In genomic region chr19:3580156-3580955, GRCh38 we compare ENCODE assay signal across 12 cellular contexts. TPM values are rescaled to one million over a fixed set of nuclear protein-coding genes. Genes with fewer than 3 reads are reported as not detected.
A peak's percentile ranks its signal among the peaks of the same experiment; 100 is the strongest.
DNase-seq lines count a peak whose midpoint lies in the region; ATAC-seq, FAIRE-seq and TF ChIP-seq lines count a peak whose summit lies in the region.
"Had no signal": no experiment of that assay in that cellular context is flagged by ENCODE, and none has a peak within 500 bp of the region (broad histone marks: within the 10 kb centered on the region; RNA-seq: fewer than 3 reads in every experiment).

No MANE protein-coding gene starts in this region.

- peaks cover 2% of the 10 kb centered on the region for H3K4me1 Mint-ChIP-seq in glutamatergic neuron (ENCODE audit: low read depth, unreplicated experiment)

- H4K20me1 ChIP-seq in K562 (replicated peaks; ENCODE audit: control insufficient read depth, insufficient read depth, low read length) = no peaks in the 10 kb centered on the region; the same call in 1 of the 2 replicates

- H3K4me1 ChIP-seq in K562 (replicated peaks in 1 of 2; ENCODE audit: control insufficient read depth in 2 of 2, insufficient read depth in 2 of 2, low read length in 2 of 2) (peaks cover 30 to 56% of the 10 kb centered on the region in 2 experiments), thyroid gland (peaks cover 6 to 13% of the 10 kb centered on the region in 2 donors)
- H3K4me1 ChIP-seq: prostate gland had no signal

- peaks cover under 1% of the 10 kb centered on the region for H3K36me3 Mint-ChIP-seq in glutamatergic neuron (ENCODE audit: unreplicated experiment)

- intact Hi-C loops in K562 (cut with micrococcal nuclease) = no loop called here
- intact Hi-C loops in thyroid gland (cut with DNase I) = no loop called here

- TF ChIP-seq CTCF in HFF-Myc (IDR thresholded peaks at IDR 0.05; ENCODE audit: low read depth, low read length, missing control alignments) = no peak
- 0 out of 6 replicates have a peak, but pooled peaks of 1 of the 3 experiments have one; percentile 2 for TF ChIP-seq CTCF in K562 (IDR thresholded peaks at IDR 0.05 in 2 of 3, conservative IDR thresholded peaks at IDR 0.05 in 1 of 3; ENCODE audit: insufficient read depth in 2 of 3, low read depth in 1 of 3, low read length in 3 of 3)
- no peak for TF ChIP-seq CTCF in thyroid gland (IDR thresholded peaks at IDR 0.05)
- TF ChIP-seq CTCF in glutamatergic neuron (IDR thresholded peaks at IDR 0.05; ENCODE audit: partially characterized antibody, unreplicated experiment) = no peak

- no peak for TF ChIP-seq POLR2A in K562 (conservative IDR thresholded peaks at IDR 0.05)
- no peak for TF ChIP-seq POLR2A in thyroid gland (IDR thresholded peaks at IDR 0.05)

- CTCF ChIA-PET in K562 (lab: Yijun Ruan, JAX; ENCODE audit: low intra/inter-chr PET ratio) = no interaction called here

- H3K9me3 Mint-ChIP-seq in glutamatergic neuron (ENCODE audit: unreplicated experiment) = peaks cover under 1% of the 10 kb centered on the region
- H3K9me3 Mint-ChIP-seq: activated naive CD4-positive, alpha-beta T cell treated with anti-CD3 and anti-CD28 coated beads, Interleukin-2, amount 10 ng/mL, durations not matched to agents 7 days and 5 days had no signal

- H3K27ac Mint-ChIP-seq in glutamatergic neuron (ENCODE audit: unreplicated experiment) = no peak overlapping the region
- H3K27ac Mint-ChIP-seq: activated naive CD4-positive, alpha-beta T cell treated with anti-CD3 and anti-CD28 coated beads, Interleukin-2, amount 10 ng/mL, durations not matched to agents 7 days and 5 days had no signal

- no peaks in the 10 kb centered on the region for H3K27me3 ChIP-seq in K562 (ENCODE audit: control insufficient read depth in 2 of 2, insufficient read depth in 2 of 2, low read length in 2 of 2)
- no peaks in the 10 kb centered on the region for H3K27me3 ChIP-seq in thyroid gland

- POLR2A ChIA-PET in K562 (lab: Yijun Ruan, JAX) = interaction anchor here (0.6 to 2.6 kb wide), 5 partner anchors 11 to 27 kb away, joined by 3 to 14 read pairs (median 4); no protein-coding TSS in a partner anchor

- H3K36me3 ChIP-seq in K562 (ENCODE audit: control insufficient read depth, insufficient read depth, low read length) (peaks cover 26% of the 10 kb centered on the region; the same call in 2 of the 3 replicates), thyroid gland (no peaks in the 10 kb centered on the region)
- H3K36me3 ChIP-seq: prostate gland had no signal

- H3K79me2 ChIP-seq in K562 (ENCODE audit: control insufficient read depth, insufficient read depth, low read length) = peaks cover 1% of the 10 kb centered on the region; the same call in 2 of the 3 replicates

- no TSS peak for BruUV-seq in K562 (replicated peaks; lab: Mats Ljungman, UMichigan)

- H3K4me3 ChIP-seq in HFF-Myc (replicated peaks; ENCODE audit: low read depth, low read length) (no peak overlapping the region), K562 (no peak overlapping the region), thyroid gland (replicated peaks in 1 of 3) (no peak overlapping the region)
- H3K4me3 ChIP-seq: prostate gland had no signal

- FAIRE-seq in K562 (lab: Jason Lieb, UNC) = peak; percentile 99

- WGBS in K562 (ENCODE audit: insufficient coverage, low coverage, missing lambda C conversion rate) = 12% methylated on average over 11 of the region's 11 CpGs
- WGBS in thyroid gland, 2 donors = 63 to 74% methylated on average over 11 of the region's 11 CpGs

- DNase-seq in HFF-Myc (ENCODE audit: extremely low read depth, low read depth) (peak; percentile 72), K562 (ENCODE audit: extremely low read depth in 1 of 4, low spot score in 3 of 4) (peak in 2 of 4 experiments; percentile 60 to 80), kidney tubule cell (ENCODE audit: low spot score) (peak; percentile 73), thyroid gland (no peak), glutamatergic neuron (no peak)
- no peak for DNase-seq in activated CD4-positive, alpha-beta T cell treated with anti-CD3 and anti-CD28 coated beads, Interleukin-2, amount 50 U/mL, for 1 hour
- DNase-seq: activated naive CD4-positive, alpha-beta T cell treated with anti-CD3 and anti-CD28 coated beads, Interleukin-2, amount 10 ng/mL, durations not matched to agents 7 days and 5 days; NCI-H2171; stimulated activated naive CD8-positive, alpha-beta T cell treated with anti-CD3 and anti-CD28 coated beads, Interleukin-15, Interleukin-2, amounts not matched to agents 100 U/mL and 50 U/mL, for 24 hours had no signal

- ATAC-seq in K562 (peak; percentile 67), HG03342 (IDR thresholded peaks at IDR 0.05; ENCODE audit: unreplicated experiment) (no peak)
- ATAC-seq: stimulated activated naive CD8-positive, alpha-beta T cell treated with anti-CD3 and anti-CD28 coated beads, Interleukin-15, Interleukin-2, amounts not matched to agents 100 U/mL and 50 U/mL, for 24 hours had no signal

- H3K9me1 ChIP-seq in K562 (ENCODE audit: control insufficient read depth, insufficient read depth, low read length) = peaks cover 5% of the 10 kb centered on the region

- H2AFZ ChIP-seq in K562 (ENCODE audit: low read depth, low read length) = no peak overlapping the region

- TF ChIP-seq EP300 in K562 (IDR thresholded peaks at IDR 0.05; ENCODE audit: low read length) = no peak

- H3K27ac ChIP-seq in K562 (ENCODE audit: extremely low read depth, low read depth, low read length) = peak overlapping the region; percentile 52
- peak overlapping the region; percentile 36 for H3K27ac ChIP-seq in temporal lobe (ENCODE audit: low read depth, low read length)
- H3K27ac ChIP-seq in thyroid gland = peak overlapping the region in 1 of 3 donors; percentile 19
- H3K27ac ChIP-seq: prostate gland had no signal

- no peak overlapping the region; the same call in 1 of the 2 replicates for H3K4me2 ChIP-seq in K562 (ENCODE audit: insufficient read depth, low read length)

- H3K9ac ChIP-seq in K562 (ENCODE audit: insufficient read depth in 1 of 2, low read depth in 2 of 2, low read length in 2 of 2) = no peak overlapping the region; a peak in 1 of 4 replicates

- in situ Hi-C loops in K562 (cut with MboI) = no loop called here

- H3K27me3 Mint-ChIP-seq in glutamatergic neuron (ENCODE audit: unreplicated experiment) = peaks cover 6% of the 10 kb centered on the region

- H3K4me3 Mint-ChIP-seq in glutamatergic neuron (ENCODE audit: unreplicated experiment) = no peak overlapping the region
- H3K4me3 Mint-ChIP-seq: activated naive CD4-positive, alpha-beta T cell treated with anti-CD3 and anti-CD28 coated beads, Interleukin-2, amount 10 ng/mL, durations not matched to agents 7 days and 5 days had no signal

- peak in 1 of 2 experiments; percentile 14; a peak in 1 of 4 replicates for TF ChIP-seq RAD21 in K562 (CRISPR knock-in tag; conservative IDR thresholded peaks at IDR 0.05 in 1 of 2, IDR thresholded peaks at IDR 0.05 in 1 of 2)

- H3K9me3 ChIP-seq in K562 (replicated peaks; ENCODE audit: control insufficient read depth, insufficient read depth, low read depth, low read length) = no peaks in the 10 kb centered on the region
- no peaks in the 10 kb centered on the region for H3K9me3 ChIP-seq in thyroid gland
- H3K9me3 ChIP-seq: prostate gland had no signal

RNA-seq across cellular contexts. Expression of gene GIPC3, which starts 4.9 kb away (rescaled TPM):
- 2.6 and 7.5 TPM in 2 replicates for total RNA-seq in K562 (2011; cell fraction: chromatin; rRNA removed; ENCODE audit: low replicate concordance)
- total RNA-seq in K562 (2011; cell fraction: nucleolus; rRNA removed) = 3.8 and 5.5 TPM in 2 replicates
- total RNA-seq in K562 (2011; cell fraction: nucleoplasm; rRNA removed) = 3.2 and 4.0 TPM in 2 replicates
- 0.54 and 1.2 TPM in 2 replicates for total RNA-seq in K562 (2014; rRNA removed)
- total RNA-seq in K562 (2014; rRNA removed; fragmentation: Illumina TruSeq; extraction: Trizol) = 0.83 and 0.91 TPM in 2 replicates
- 0.98 and 1.0 TPM in 2 replicates for total RNA-seq in K562 (2015; rRNA removed; fragmentation: Illumina TruSeq; extraction: Trizol)
- total RNA-seq in K562 (2021) = 3.3 and 3.9 TPM in 2 replicates
- 2.5 and 3.1 TPM in 2 replicates for polyA plus RNA-seq in K562 (2011; rRNA removed)
- polyA plus RNA-seq in K562 (2011; cell fraction: cytosol; rRNA removed) = 3.0 and 4.9 TPM in 2 replicates
- 5.3 and 8.9 TPM in 2 replicates for polyA plus RNA-seq in K562 (2011; cell fraction: nucleus; rRNA removed)
- 3.6 and 14.1 TPM in 2 replicates for polyA plus RNA-seq in K562 (2012)
- 3.0 and 3.6 TPM in 2 replicates for polyA plus RNA-seq in K562 (2014; fragmentation: Illumina TruSeq; extraction: Trizol)
- under 1 TPM in 1 of 2 experiments, not detected in 1; 0.03 TPM for polyA plus RNA-seq in K562 (2014; fragmentation: Nextera tagmentation; extraction: Ambion mirVana)
- 1.9 and 2.3 TPM in 2 replicates for polyA plus RNA-seq in K562 (2014; rRNA removed)
- 2.0 and 3.2 TPM in 2 replicates for polyA minus RNA-seq in K562 (2011; rRNA and poly(A)+ RNA removed)
- polyA minus RNA-seq in K562 (2011; cell fraction: cytosol; rRNA and poly(A)+ RNA removed) = 5.9 and 6.7 TPM in 2 replicates
- 1.6 and 2.1 TPM in 2 replicates for polyA minus RNA-seq in K562 (2011; cell fraction: nucleus; rRNA and poly(A)+ RNA removed)
- total RNA-seq in temporal lobe = 0.25 TPM
- total RNA-seq in thyroid gland = 1 to 10 TPM in 2 of 4 donors, under 1 TPM in 2; 0.78 to 2.2 (median 0.97) TPM
- 0.20 TPM for total RNA-seq in glutamatergic neuron (ENCODE audit: unreplicated experiment)

RNA-seq across cellular contexts. Expression of gene HMG20B, which starts 7.6 kb away (rescaled TPM):
- 47.2 and 115 TPM in 2 replicates for total RNA-seq in K562 (2011; cell fraction: chromatin; rRNA removed; ENCODE audit: low replicate concordance)
- 85.8 and 97.1 TPM in 2 replicates for total RNA-seq in K562 (2011; cell fraction: nucleolus; rRNA removed)
- total RNA-seq in K562 (2011; cell fraction: nucleoplasm; rRNA removed) = 68.6 and 70.5 TPM in 2 replicates
- total RNA-seq in K562 (2014; rRNA removed) (137 and 148 TPM in 2 replicates), K562 (2014; rRNA removed; fragmentation: Illumina TruSeq; extraction: Trizol) (18.2 and 18.5 TPM in 2 replicates), K562 (2015; rRNA removed; fragmentation: Illumina TruSeq; extraction: Trizol) (37.6 and 38.6 TPM in 2 replicates), K562 (2021) (122 and 125 TPM in 2 replicates), temporal lobe (9.6 TPM), thyroid gland (100 to 1,000 TPM in 2 of 4 donors, 10 to 100 TPM in 2; 93.3 to 160 (median 105) TPM), glutamatergic neuron (ENCODE audit: unreplicated experiment) (55.3 TPM)
- polyA plus RNA-seq in K562 (2011; rRNA removed) (47.6 and 54.4 TPM in 2 replicates), K562 (2014; fragmentation: Illumina TruSeq; extraction: Trizol) (25.6 and 53.2 TPM in 2 replicates), K562 (2014; fragmentation: Nextera tagmentation; extraction: Ambion mirVana) (under 1 TPM; 0.35 to 0.78 TPM), K562 (2014; rRNA removed) (159 and 172 TPM in 2 replicates)
- 49.5 and 107 TPM in 2 replicates for polyA plus RNA-seq in K562 (2011; cell fraction: cytosol; rRNA removed)
- 169 and 253 TPM in 2 replicates for polyA plus RNA-seq in K562 (2011; cell fraction: nucleus; rRNA removed)
- polyA plus RNA-seq in K562 (2012) = 75.9 and 122 TPM in 2 replicates
- 8.0 and 11.1 TPM in 2 replicates for polyA minus RNA-seq in K562 (2011; rRNA and poly(A)+ RNA removed)
- polyA minus RNA-seq in K562 (2011; cell fraction: cytosol; rRNA and poly(A)+ RNA removed) = 24.4 and 30.8 TPM in 2 replicates
- 24.4 and 30.4 TPM in 2 replicates for polyA minus RNA-seq in K562 (2011; cell fraction: nucleus; rRNA and poly(A)+ RNA removed)

RNA-seq across cellular contexts. Expression of gene MFSD12, which starts 23.0 kb away (rescaled TPM):
- 80.9 and 267 TPM in 2 replicates for total RNA-seq in K562 (2011; cell fraction: chromatin; rRNA removed; ENCODE audit: low replicate concordance)
- total RNA-seq in K562 (2011; cell fraction: nucleolus; rRNA removed) = 253 and 311 TPM in 2 replicates
- 151 and 160 TPM in 2 replicates for total RNA-seq in K562 (2011; cell fraction: nucleoplasm; rRNA removed)
- total RNA-seq in K562 (2014; rRNA removed) (99.9 and 103 TPM in 2 replicates), K562 (2014; rRNA removed; fragmentation: Illumina TruSeq; extraction: Trizol) (18.8 and 21.5 TPM in 2 replicates), K562 (2015; rRNA removed; fragmentation: Illumina TruSeq; extraction: Trizol) (34.8 and 40.7 TPM in 2 replicates), K562 (2021) (110 and 112 TPM in 2 replicates), temporal lobe (24.6 TPM), thyroid gland (10 to 100 TPM; 36.4 to 90.9 (median 66.7) TPM), glutamatergic neuron (ENCODE audit: unreplicated experiment) (134 TPM)
- polyA plus RNA-seq in K562 (2011; rRNA removed) (31.8 and 53.9 TPM in 2 replicates), K562 (2014; fragmentation: Illumina TruSeq; extraction: Trizol) (28.2 and 63.0 TPM in 2 replicates), K562 (2014; fragmentation: Nextera tagmentation; extraction: Ambion mirVana) (1 to 10 TPM in 1 of 2 experiments, under 1 TPM in 1; 0.69 to 1.7 TPM), K562 (2014; rRNA removed) (79.9 and 80.7 TPM in 2 replicates)
- 48.2 and 140 TPM in 2 replicates for polyA plus RNA-seq in K562 (2011; cell fraction: cytosol; rRNA removed)
- polyA plus RNA-seq in K562 (2011; cell fraction: nucleus; rRNA removed) = 127 and 224 TPM in 2 replicates
- polyA plus RNA-seq in K562 (2012) = 63.5 and 81.8 TPM in 2 replicates
- polyA minus RNA-seq in K562 (2011; rRNA and poly(A)+ RNA removed) = 19.6 and 27.4 TPM in 2 replicates
- polyA minus RNA-seq in K562 (2011; cell fraction: cytosol; rRNA and poly(A)+ RNA removed) = 64.0 and 66.5 TPM in 2 replicates
- 38.5 and 38.8 TPM in 2 replicates for polyA minus RNA-seq in K562 (2011; cell fraction: nucleus; rRNA and poly(A)+ RNA removed)

RNA-seq across cellular contexts. Expression of gene TBXA2R, which starts 26.3 kb away (rescaled TPM):
- total RNA-seq in K562 (2011; cell fraction: chromatin; rRNA removed; ENCODE audit: low replicate concordance) = 10.2 and 37.7 TPM in 2 replicates
- total RNA-seq in K562 (2011; cell fraction: nucleolus; rRNA removed) = 58.8 and 84.5 TPM in 2 replicates
- 27.7 and 36.4 TPM in 2 replicates for total RNA-seq in K562 (2011; cell fraction: nucleoplasm; rRNA removed)
- total RNA-seq in K562 (2014; rRNA removed) (2.5 and 5.2 TPM in 2 replicates), K562 (2014; rRNA removed; fragmentation: Illumina TruSeq; extraction: Trizol) (2.3 and 2.8 TPM in 2 replicates), K562 (2015; rRNA removed; fragmentation: Illumina TruSeq; extraction: Trizol) (2.5 and 3.1 TPM in 2 replicates), K562 (2021) (21.0 and 24.0 TPM in 2 replicates), temporal lobe (0.25 TPM), thyroid gland (1 to 10 TPM in 3 of 4 donors, under 1 TPM in 1; 0.40 to 2.1 (median 1.3) TPM), glutamatergic neuron (ENCODE audit: unreplicated experiment) (not detected)
- polyA plus RNA-seq in K562 (2011; rRNA removed) (2.9 and 4.4 TPM in 2 replicates), K562 (2014; fragmentation: Illumina TruSeq; extraction: Trizol) (4.3 and 6.7 TPM in 2 replicates), K562 (2014; fragmentation: Nextera tagmentation; extraction: Ambion mirVana) (1 to 10 TPM; 1.5 to 2.6 TPM), K562 (2014; rRNA removed) (5.7 and 6.1 TPM in 2 replicates)
- 4.0 and 21.7 TPM in 2 replicates for polyA plus RNA-seq in K562 (2011; cell fraction: cytosol; rRNA removed)
- 3.7 and 12.5 TPM in 2 replicates for polyA plus RNA-seq in K562 (2011; cell fraction: nucleus; rRNA removed)
- 11.5 and 11.6 TPM in 2 replicates for polyA plus RNA-seq in K562 (2012)
- 0.90 and 1.6 TPM in 2 replicates for polyA minus RNA-seq in K562 (2011; rRNA and poly(A)+ RNA removed)
- 17.4 and 19.6 TPM in 2 replicates for polyA minus RNA-seq in K562 (2011; cell fraction: cytosol; rRNA and poly(A)+ RNA removed)
- 3.1 and 6.1 TPM in 2 replicates for polyA minus RNA-seq in K562 (2011; cell fraction: nucleus; rRNA and poly(A)+ RNA removed)

RNA-seq across cellular contexts. Expression of gene TEKTIP1, which starts 41.4 kb away (rescaled TPM):
- not detected in 2 replicates for total RNA-seq in K562 (2011; cell fraction: chromatin; rRNA removed; ENCODE audit: low replicate concordance)
- not detected in 2 replicates for total RNA-seq in K562 (2011; cell fraction: nucleolus; rRNA removed)
- not detected in 2 replicates for total RNA-seq in K562 (2011; cell fraction: nucleoplasm; rRNA removed)
- total RNA-seq in K562 (2014; rRNA removed) (not detected in 2 replicates), K562 (2014; rRNA removed; fragmentation: Illumina TruSeq; extraction: Trizol) (not detected in 2 replicates), K562 (2015; rRNA removed; fragmentation: Illumina TruSeq; extraction: Trizol) (0.26 TPM in 1 of 2 replicates, not detected in the other), K562 (2021) (0.29 and 0.66 TPM in 2 replicates), temporal lobe (not detected), thyroid gland (1 to 10 TPM in 3 of 4 donors, not detected in 1; 1.2 to 3.3 (median 1.9) TPM), glutamatergic neuron (ENCODE audit: unreplicated experiment) (2.5 TPM)
- polyA plus RNA-seq in K562 (2011; rRNA removed) (not detected in 2 replicates), K562 (2014; fragmentation: Illumina TruSeq; extraction: Trizol) (not detected in 2 replicates), K562 (2014; fragmentation: Nextera tagmentation; extraction: Ambion mirVana) (not detected), K562 (2014; rRNA removed) (not detected in 2 replicates)
- polyA plus RNA-seq in K562 (2011; cell fraction: cytosol; rRNA removed) = not detected in 2 replicates
- polyA plus RNA-seq in K562 (2011; cell fraction: nucleus; rRNA removed) = 0.53 TPM in 1 of 2 replicates, not detected in the other
- 0.44 and 0.68 TPM in 2 replicates for polyA plus RNA-seq in K562 (2012)
- not detected in 2 replicates for polyA minus RNA-seq in K562 (2011; rRNA and poly(A)+ RNA removed)
- not detected in 2 replicates for polyA minus RNA-seq in K562 (2011; cell fraction: cytosol; rRNA and poly(A)+ RNA removed)
- not detected in 2 replicates for polyA minus RNA-seq in K562 (2011; cell fraction: nucleus; rRNA and poly(A)+ RNA removed)

Comparison
In these comparisons a context has a peak if more than half of its experiments do, and no peak if none do; other contexts are left out.
1. DNase-seq: peak in HFF-Myc (single experiment) and kidney tubule cell (single experiment); none in activated CD4-positive, alpha-beta T cell treated with anti-CD3 and anti-CD28 coated beads, Interleukin-2, amount 50 U/mL, for 1 hour (single experiment), thyroid gland (0 of 2) and glutamatergic neuron (single experiment).